10 cellular contexts compared by ENCODE assay signal in genomic region chrX:42955349-42955748, GRCh38.
DNase-seq lines count a peak whose midpoint lies in the region; ATAC-seq and TF ChIP-seq lines count a peak whose summit lies in the region.
"Had no signal": no experiment of that assay in that cellular context is flagged by ENCODE, and none has a peak within 500 bp of the region (broad histone marks: within the 10 kb centered on the region; RNA-seq: fewer than 3 reads in every experiment).

No MANE protein-coding gene starts in this region.

- H3K4me3 Mint-ChIP-seq in CD8-positive, alpha-beta memory T cell = peak overlapping the region in 4 of 7 donors; percentile 9 to 70 (median 48)
- H3K4me3 Mint-ChIP-seq: dendritic cell treated with granulocyte-macrophage colony-stimulating factor and Interleukin-4, amounts not matched to agents 40 ng/mL and 50 ng/mL, for 4 days had no signal

- no peaks in the 10 kb centered on the region for H3K9me3 ChIP-seq in CD8-positive, alpha-beta memory T cell (ENCODE audit: low read length)

- peak overlapping the region in 2 of 8 donors; percentile 48 to 70 for H3K27ac Mint-ChIP-seq in CD8-positive, alpha-beta memory T cell
- H3K27ac Mint-ChIP-seq: dendritic cell treated with granulocyte-macrophage colony-stimulating factor and Interleukin-4, amounts not matched to agents 40 ng/mL and 50 ng/mL, for 4 days had no signal

- CTCF ChIA-PET in CD8-positive, alpha-beta memory T cell (lab: Charles Lee) = no interaction called here

- H3K9me3 Mint-ChIP-seq in CD8-positive, alpha-beta memory T cell = peaks cover 0 to 9% (median 2%) of the 10 kb centered on the region in 5 donors
- H3K9me3 Mint-ChIP-seq: dendritic cell treated with granulocyte-macrophage colony-stimulating factor and Interleukin-4, amounts not matched to agents 40 ng/mL and 50 ng/mL, for 4 days had no signal

- no peaks in the 10 kb centered on the region for H3K27me3 ChIP-seq in CD8-positive, alpha-beta memory T cell (ENCODE audit: insufficient read depth, low read length, poor library complexity, severe bottlenecking)

- no peak for DNase-seq in CD8-positive, alpha-beta memory T cell
- DNase-seq in NOMO-1 treated with DMSO at 0.1 percent for 48 hours (lab: John Stamatoyannopoulos, UW; ENCODE audit: unreplicated experiment) (peak; percentile 87), mucosa of gallbladder (ENCODE audit: low spot score) (no peak)
- no peak for DNase-seq in activated CD4-positive, CD25-positive, alpha-beta regulatory T cell (lab: John Stamatoyannopoulos, UW)
- DNase-seq: activated CD8-positive, alpha-beta memory T cell treated with anti-CD3 and anti-CD28 coated beads, Interleukin-2, amount 50 U/mL, for 4 hours had no signal

- no peaks in the 10 kb centered on the region for H3K36me3 ChIP-seq in CD8-positive, alpha-beta memory T cell (ENCODE audit: insufficient read depth, low read length)

- ATAC-seq in GM19372 (IDR thresholded peaks at IDR 0.05; ENCODE audit: low read depth, unreplicated experiment) (peak; percentile 77), HG03025 (IDR thresholded peaks at IDR 0.05; ENCODE audit: low FRiP score, unreplicated experiment) (peak; percentile 74), HG03457 (IDR thresholded peaks at IDR 0.05; ENCODE audit: unreplicated experiment) (no peak), SK-N-SH treated with all-trans-retinoic acid at 6 μM for 48 hours (no peak)

- peaks cover 0 to 3% of the 10 kb centered on the region in 2 donors for H3K27me3 Mint-ChIP-seq in CD8-positive, alpha-beta memory T cell
- H3K27me3 Mint-ChIP-seq: dendritic cell treated with granulocyte-macrophage colony-stimulating factor and Interleukin-4, amounts not matched to agents 40 ng/mL and 50 ng/mL, for 4 days had no signal

- no peaks in the 10 kb centered on the region for H3K4me1 ChIP-seq in CD8-positive, alpha-beta memory T cell (ENCODE audit: insufficient read depth, low read length)

- POLR2A ChIA-PET in CD8-positive, alpha-beta memory T cell (lab: Charles Lee) = no interaction called here

- no peak overlapping the region for H3K4me3 ChIP-seq in CD8-positive, alpha-beta memory T cell (ENCODE audit: low read length)

- peaks cover 31 to 39% (median 37%) of the 10 kb centered on the region in 3 donors for H3K4me1 Mint-ChIP-seq in CD8-positive, alpha-beta memory T cell

- peaks cover 3 to 7% (median 6%) of the 10 kb centered on the region in 3 donors for H3K36me3 Mint-ChIP-seq in CD8-positive, alpha-beta memory T cell

- no peak overlapping the region for H3K27ac ChIP-seq in CD8-positive, alpha-beta memory T cell (ENCODE audit: low read depth, low read length)

TF ChIP-seq in SK-N-SH treated with all-trans-retinoic acid at 6 μM for 48 hours, 23 proteins besides CTCF, POLR2A, EP300 and RAD21:
- no peak for TF ChIP-seq CSRNP3 (CRISPR knock-in tag; IDR thresholded peaks at IDR 0.05)
- no peak for TF ChIP-seq ZFP3 (CRISPR knock-in tag; IDR thresholded peaks at IDR 0.05)

Comparison
In these comparisons a context has a peak if more than half of its experiments do, and no peak if none do; other contexts are left out.
1. ATAC-seq: peak in GM19372 (single experiment) and HG03025 (single experiment); none in HG03457 (single experiment) and SK-N-SH treated with all-trans-retinoic acid at 6 μM for 48 hours (single experiment).